8 cellular contexts compared by ENCODE assay signal in the genomic region with DNA sequence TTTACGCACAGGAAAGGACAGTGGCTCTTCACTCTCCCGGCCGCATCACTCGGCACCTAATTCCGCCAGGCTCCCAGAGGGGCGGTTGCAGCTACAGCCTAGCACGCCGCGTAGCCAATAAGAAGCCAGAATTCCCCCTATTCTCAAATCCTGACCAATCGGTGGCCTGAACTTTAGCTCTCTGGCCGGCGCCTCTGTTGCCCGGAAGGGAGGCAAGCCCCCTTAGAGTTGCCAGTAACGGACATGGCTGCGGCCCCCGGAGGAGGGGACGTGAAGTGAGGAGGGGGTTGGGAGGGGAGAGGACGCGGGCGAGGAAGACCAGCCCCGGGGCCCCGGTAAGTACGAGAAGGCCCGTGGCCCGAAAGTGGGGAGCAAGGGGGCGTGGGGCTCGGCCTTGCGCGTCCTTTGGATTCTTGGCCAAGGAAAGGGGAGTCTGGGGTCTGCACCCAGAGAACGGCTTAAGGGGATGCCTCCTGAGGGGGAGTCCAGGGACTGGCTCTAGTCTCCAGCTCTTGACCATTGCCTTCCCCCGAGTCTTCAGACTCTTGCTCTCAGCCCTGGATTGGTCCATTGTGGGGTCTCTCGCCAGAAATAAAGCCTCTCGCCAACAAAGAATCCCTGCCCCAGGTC. TPM values are rescaled to one million over a fixed set of nuclear protein-coding genes. Genes with fewer than 3 reads are reported as not detected.
DNase-seq lines count a peak whose midpoint lies in the region; ATAC-seq and TF ChIP-seq lines count a peak whose summit lies in the region.

A gene (plus strand): TSS at position 219 of the 630 bp plus-strand sequence. CDS start 15,271 bp downstream, outside the sequence.

- peak; percentile 97 for DNase-seq in DMS153 (lab: John Stamatoyannopoulos, UW)
- DNase-seq in KBM-7: peak; percentile 97
- peak; percentile 89 for DNase-seq in activated T-cell treated with anti-CD3 and anti-CD28 coated beads, Interleukin-2, amount 50 U/mL, for 24 hours
- peak; percentile 75 to 78 for DNase-seq in stimulated activated CD8-positive, alpha-beta memory T cell treated with anti-CD3 and anti-CD28 coated beads, Interleukin-7, amount 100 ng/mL, for 1 hour (ENCODE audit: low read depth in 2 of 2)

- H3K4me1 ChIP-seq in esophagus (ENCODE audit: control insufficient read depth in 2 of 2, insufficient read depth in 2 of 2, low read length in 1 of 2): peaks cover 0 to 2% of the 10 kb centered on the region in 2 donors
- H3K4me1 ChIP-seq in mucosa of stomach (ENCODE audit: control insufficient read depth, insufficient read depth, low read length): peaks cover 58% of the 10 kb centered on the region

- H3K27me3 Mint-ChIP-seq in activated T-cell treated with anti-CD3 and anti-CD28 coated beads, Interleukin-2, amount 50 U/mL, for 24 hours: no peaks in the 10 kb centered on the region

- peak within 1 kb of the TSS; percentile 92 for H3K27ac Mint-ChIP-seq in activated T-cell treated with anti-CD3 and anti-CD28 coated beads, Interleukin-2, amount 50 U/mL, for 24 hours

- peak within 1 kb of the TSS; percentile 99 for H3K9ac ChIP-seq in mucosa of stomach (ENCODE audit: low read length)

- peak within 1 kb of the TSS; percentile 82 to 84 for H3K27ac ChIP-seq in esophagus (ENCODE audit: low read depth in 2 of 2, low read length in 1 of 2)

- H3K27me3 ChIP-seq in esophagus (ENCODE audit: control insufficient read depth in 1 of 2, insufficient read depth in 2 of 2, low read length in 2 of 2): no peaks in the 10 kb centered on the region
- no peaks in the 10 kb centered on the region for H3K27me3 ChIP-seq in mucosa of stomach (ENCODE audit: control insufficient read depth, insufficient read depth, low read length)

- ATAC-seq in GM21619 (IDR thresholded peaks at IDR 0.05; ENCODE audit: unreplicated experiment): peak; percentile 93

- H3K36me3 ChIP-seq in esophagus (ENCODE audit: control insufficient read depth in 2 of 2, insufficient read depth in 2 of 2, low read length in 1 of 2) (no peaks in the 10 kb centered on the region), mucosa of stomach (ENCODE audit: control insufficient read depth, insufficient read depth, low read length) (no peaks in the 10 kb centered on the region)

- H3K9me3 Mint-ChIP-seq in activated T-cell treated with anti-CD3 and anti-CD28 coated beads, Interleukin-2, amount 50 U/mL, for 24 hours: no peaks in the 10 kb centered on the region

- WGBS in esophagus, 2 donors: 0% methylated on average over 33 of the region's 33 CpGs

- no peaks in the 10 kb centered on the region for H3K9me3 ChIP-seq in esophagus (ENCODE audit: control insufficient read depth in 2 of 2, insufficient read depth in 1 of 2, low read depth in 1 of 2, low read length in 1 of 2)
- no peaks in the 10 kb centered on the region for H3K9me3 ChIP-seq in mucosa of stomach (ENCODE audit: control insufficient read depth, low read length)

- peaks cover 34% of the 10 kb centered on the region for H3K4me1 Mint-ChIP-seq in activated T-cell treated with anti-CD3 and anti-CD28 coated beads, Interleukin-2, amount 50 U/mL, for 24 hours (ENCODE audit: low read depth)

- peaks cover 11% of the 10 kb centered on the region for H3K36me3 Mint-ChIP-seq in activated T-cell treated with anti-CD3 and anti-CD28 coated beads, Interleukin-2, amount 50 U/mL, for 24 hours (ENCODE audit: low read depth)

- in situ Hi-C loops in KBM-7 (cut with MboI; ENCODE audit: low pct_unique_long_range_greater_than_20kb, low sequenced_read_pairs): no loop called here

- H3K4me3 Mint-ChIP-seq in activated T-cell treated with anti-CD3 and anti-CD28 coated beads, Interleukin-2, amount 50 U/mL, for 24 hours: peak within 1 kb of the TSS; percentile 92

- H3K4me3 ChIP-seq in esophagus (ENCODE audit: low read depth in 1 of 2, low read length in 2 of 2) (peak within 1 kb of the TSS; percentile 72 to 95), mucosa of stomach (ENCODE audit: low read length) (peak within 1 kb of the TSS; percentile 97)

TF ChIP-seq in PFSK-1, 5 proteins besides CTCF, POLR2A, EP300 and RAD21:
- no peak for TF ChIP-seq SIN3A (IDR thresholded peaks at IDR 0.05; ENCODE audit: borderline replicate concordance, insufficient read depth, low read length)
- peak; percentile 86 for TF ChIP-seq TAF1 (IDR thresholded peaks at IDR 0.05; ENCODE audit: borderline replicate concordance, insufficient read depth, low read length)
- no peak for TF ChIP-seq FOXP2 (optimal IDR thresholded peaks at IDR 0.05; ENCODE audit: borderline replicate concordance, extremely low read depth, extremely low read length, insufficient read depth)
- peak; percentile 66 for TF ChIP-seq POLR2AphosphoS5 (IDR thresholded peaks at IDR 0.05; ENCODE audit: low read depth, low read length)
- TF ChIP-seq, protein P1, sequence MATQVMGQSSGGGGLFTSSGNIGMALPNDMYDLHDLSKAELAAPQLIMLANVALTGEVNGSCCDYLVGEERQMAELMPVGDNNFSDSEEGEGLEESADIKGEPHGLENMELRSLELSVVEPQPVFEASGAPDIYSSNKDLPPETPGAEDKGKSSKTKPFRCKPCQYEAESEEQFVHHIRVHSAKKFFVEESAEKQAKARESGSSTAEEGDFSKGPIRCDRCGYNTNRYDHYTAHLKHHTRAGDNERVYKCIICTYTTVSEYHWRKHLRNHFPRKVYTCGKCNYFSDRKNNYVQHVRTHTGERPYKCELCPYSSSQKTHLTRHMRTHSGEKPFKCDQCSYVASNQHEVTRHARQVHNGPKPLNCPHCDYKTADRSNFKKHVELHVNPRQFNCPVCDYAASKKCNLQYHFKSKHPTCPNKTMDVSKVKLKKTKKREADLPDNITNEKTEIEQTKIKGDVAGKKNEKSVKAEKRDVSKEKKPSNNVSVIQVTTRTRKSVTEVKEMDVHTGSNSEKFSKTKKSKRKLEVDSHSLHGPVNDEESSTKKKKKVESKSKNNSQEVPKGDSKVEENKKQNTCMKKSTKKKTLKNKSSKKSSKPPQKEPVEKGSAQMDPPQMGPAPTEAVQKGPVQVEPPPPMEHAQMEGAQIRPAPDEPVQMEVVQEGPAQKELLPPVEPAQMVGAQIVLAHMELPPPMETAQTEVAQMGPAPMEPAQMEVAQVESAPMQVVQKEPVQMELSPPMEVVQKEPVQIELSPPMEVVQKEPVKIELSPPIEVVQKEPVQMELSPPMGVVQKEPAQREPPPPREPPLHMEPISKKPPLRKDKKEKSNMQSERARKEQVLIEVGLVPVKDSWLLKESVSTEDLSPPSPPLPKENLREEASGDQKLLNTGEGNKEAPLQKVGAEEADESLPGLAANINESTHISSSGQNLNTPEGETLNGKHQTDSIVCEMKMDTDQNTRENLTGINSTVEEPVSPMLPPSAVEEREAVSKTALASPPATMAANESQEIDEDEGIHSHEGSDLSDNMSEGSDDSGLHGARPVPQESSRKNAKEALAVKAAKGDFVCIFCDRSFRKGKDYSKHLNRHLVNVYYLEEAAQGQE (IDR thresholded peaks at IDR 0.05; ENCODE audit: insufficient read depth in 1 of 2, low read depth in 2 of 2, low read length in 2 of 2): 0 out of 4 replicates have a peak, but pooled peaks of 1 of the 2 experiments have one; percentile 32

RNA-seq across cellular contexts. Expression of the gene that starts here (rescaled TPM):
- polyA plus RNA-seq in PFSK-1 (2012; ENCODE audit: insufficient read length, low read depth): 91.8 TPM
- 10 to 100 TPM; 26.4 to 38.9 TPM for polyA plus RNA-seq in esophagus

Comparison
In these comparisons a context has a peak if more than half of its experiments do, and no peak if none do; other contexts are left out.
1. Peak in every context shown above with its lines: DNase-seq, ATAC-seq, H3K4me3 ChIP-seq and H3K27ac ChIP-seq.